Comparison of ENCODE assay signal across 17 cellular contexts in the genomic region with DNA sequence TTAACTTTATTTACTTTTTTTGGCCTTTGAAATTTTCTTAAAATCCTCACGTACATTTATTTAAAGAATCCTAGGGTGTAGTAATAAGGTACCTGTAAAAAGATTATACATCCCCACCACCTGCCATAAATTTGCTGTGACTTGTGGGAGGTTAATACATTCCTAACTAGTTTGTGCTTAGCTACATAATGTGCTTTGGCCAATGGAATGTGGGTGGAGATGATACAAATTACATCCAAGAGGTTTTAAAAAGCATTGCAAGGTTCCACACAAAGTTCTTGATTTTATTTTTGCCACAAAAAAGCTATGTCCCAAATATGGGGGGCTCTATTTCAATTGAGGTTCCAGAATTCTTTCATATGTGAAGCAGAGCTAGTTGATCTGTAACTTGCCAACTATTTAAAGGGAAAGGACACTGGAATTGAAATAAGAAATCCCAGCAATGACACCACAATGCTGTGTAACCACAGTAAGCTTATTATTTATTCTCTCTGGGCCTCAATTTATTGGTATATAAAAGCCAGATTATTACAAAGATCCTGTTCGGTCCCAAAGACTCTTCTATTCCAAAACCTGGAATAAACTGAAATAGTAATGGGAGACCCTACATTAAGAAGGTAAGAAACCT. TPM values are rescaled to one million over a fixed set of nuclear protein-coding genes. Genes with fewer than 3 reads are reported as not detected.
DNase-seq lines count a peak whose midpoint lies in the region; ATAC-seq, FAIRE-seq and TF ChIP-seq lines count a peak whose summit lies in the region.
"Had no signal": no experiment of that assay in that cellular context is flagged by ENCODE, and none has a peak within 500 bp of the region (broad histone marks: within the 10 kb centered on the region; RNA-seq: fewer than 3 reads in every experiment).

No MANE protein-coding gene starts in this region.

- no peak for TF ChIP-seq POLR2A in A549 (IDR thresholded peaks at IDR 0.05; ENCODE audit: low read length)

- no peak for FAIRE-seq in A549 (lab: Jason Lieb, UNC)
- FAIRE-seq: GM12878 had no signal

- no peak overlapping the region for H3K27ac Mint-ChIP-seq in activated T-cell treated with anti-CD3 and anti-CD28 coated beads, Interleukin-2, amount 50 U/mL, for 24 hours
- H3K27ac Mint-ChIP-seq: activated naive CD8-positive, alpha-beta T cell treated with anti-CD3 and anti-CD28 coated beads, Interleukin-2, amount 10 ng/mL, durations not matched to agents 7 days and 5 days had no signal

- no peak overlapping the region for H3K4me3 Mint-ChIP-seq in activated T-cell treated with anti-CD3 and anti-CD28 coated beads, Interleukin-2, amount 50 U/mL, for 24 hours
- H3K4me3 Mint-ChIP-seq: activated naive CD8-positive, alpha-beta T cell treated with anti-CD3 and anti-CD28 coated beads, Interleukin-2, amount 10 ng/mL, durations not matched to agents 7 days and 5 days; WTC11 had no signal

- TF ChIP-seq CTCF in A549 (IDR thresholded peaks at IDR 0.05) (no peak), brain microvascular endothelial cell (IDR thresholded peaks at IDR 0.05; ENCODE audit: low read depth, low read length, missing control alignments) (no peak)

- no peaks in the 10 kb centered on the region for H3K27me3 Mint-ChIP-seq in activated T-cell treated with anti-CD3 and anti-CD28 coated beads, Interleukin-2, amount 50 U/mL, for 24 hours
- H3K27me3 Mint-ChIP-seq: activated naive CD8-positive, alpha-beta T cell treated with anti-CD3 and anti-CD28 coated beads, Interleukin-2, amount 10 ng/mL, durations not matched to agents 7 days and 5 days had no signal

- H3K9me3 ChIP-seq in A549 (no peaks in the 10 kb centered on the region), HUES6 (ENCODE audit: control insufficient read depth, insufficient read depth, low read depth, low read length) (no peaks in the 10 kb centered on the region)
- H3K9me3 ChIP-seq: heart right ventricle, tibial artery had no signal

- H3K36me3 ChIP-seq in HUES6 (ENCODE audit: control insufficient read depth, insufficient read depth, low read length): peaks cover 82% of the 10 kb centered on the region
- H3K36me3 ChIP-seq in brain microvascular endothelial cell (replicated peaks): no peaks in the 10 kb centered on the region
- H3K36me3 ChIP-seq: tibial artery had no signal

- CTCF ChIA-PET in A549 (lab: Yijun Ruan, JAX): interaction anchor here (1.4 kb wide), 1 partner anchor 9 kb away, joined by 3 read pairs; no protein-coding TSS in a partner anchor

- no peak for DNase-seq in A549 (ENCODE audit: low read depth in 1 of 2, low spot score in 1 of 2)
- peak; percentile 38 for DNase-seq in brain microvascular endothelial cell
- peak; percentile 63 for DNase-seq in kidney glomerular epithelial cell (lab: John Stamatoyannopoulos, UW)
- no peak for DNase-seq in COR-L47 (lab: John Stamatoyannopoulos, UW)
- DNase-seq in activated T-cell treated with anti-CD3 and anti-CD28 coated beads, Interleukin-2, amount 50 U/mL, for 24 hours: no peak
- DNase-seq: activated naive CD8-positive, alpha-beta T cell treated with anti-CD3 and anti-CD28 coated beads, Interleukin-2, amount 10 ng/mL, durations not matched to agents 7 days and 5 days; DMS153; effector CD4-positive, alpha-beta T cell; heart right ventricle; occipital lobe; tibial artery had no signal

- TF ChIP-seq RAD21 in A549 (conservative IDR thresholded peaks at IDR 0.05 in 1 of 2, IDR thresholded peaks at IDR 0.05 in 1 of 2): no peak

- H3K9me3 Mint-ChIP-seq in activated T-cell treated with anti-CD3 and anti-CD28 coated beads, Interleukin-2, amount 50 U/mL, for 24 hours: no peaks in the 10 kb centered on the region
- H3K9me3 Mint-ChIP-seq: activated naive CD8-positive, alpha-beta T cell treated with anti-CD3 and anti-CD28 coated beads, Interleukin-2, amount 10 ng/mL, durations not matched to agents 7 days and 5 days; WTC11 had no signal

- H3K4me3 ChIP-seq in A549 (no peak overlapping the region; the same call in 2 of the 3 replicates), HUES6 (ENCODE audit: low read depth, low read length) (no peak overlapping the region), brain microvascular endothelial cell (ENCODE audit: low read depth, low read length) (no peak overlapping the region)
- H3K4me3 ChIP-seq: GM12878, heart right ventricle, lung, tibial artery had no signal

- ATAC-seq in A549 (peak; percentile 59 to 75; a peak in 4 of 6 replicates), HG02870 (IDR thresholded peaks at IDR 0.05; ENCODE audit: unreplicated experiment) (no peak)
- ATAC-seq in activated CD4-positive, CD25-positive, alpha-beta regulatory T cell treated with anti-CD3 and anti-CD28 coated beads, Interleukin-2, amount 50 U/mL, for 24 hours: no peak
- ATAC-seq: GM12878, heart right ventricle had no signal

- H3K4me2 ChIP-seq in A549: peak overlapping the region; percentile 56

- in situ Hi-C loops in brain microvascular endothelial cell (cut with HindIII; ENCODE audit: low pct_ligation_motif_present, low sequenced_read_pairs): no loop called here

- POLR2A ChIA-PET in A549 (lab: Yijun Ruan, JAX): interaction anchor here (0.5 kb wide), 1 partner anchor 96 kb away, joined by 3 read pairs; no protein-coding TSS in a partner anchor

- H3K27me3 ChIP-seq in HUES6 (ENCODE audit: control insufficient read depth, insufficient read depth, low read length) (no peaks in the 10 kb centered on the region), brain microvascular endothelial cell (replicated peaks) (no peaks in the 10 kb centered on the region)
- H3K27me3 ChIP-seq: heart right ventricle, tibial artery had no signal

- H3K4me1 ChIP-seq in A549 (peaks cover 28% of the 10 kb centered on the region; the same call in 2 of the 3 replicates), HUES6 (ENCODE audit: control insufficient read depth, insufficient read depth, low read length) (peaks cover 17% of the 10 kb centered on the region)
- H3K4me1 ChIP-seq: heart right ventricle had no signal

- H3K36me3 Mint-ChIP-seq in activated T-cell treated with anti-CD3 and anti-CD28 coated beads, Interleukin-2, amount 50 U/mL, for 24 hours (ENCODE audit: low read depth): peaks cover 29% of the 10 kb centered on the region

- H3K4me1 Mint-ChIP-seq in activated T-cell treated with anti-CD3 and anti-CD28 coated beads, Interleukin-2, amount 50 U/mL, for 24 hours (ENCODE audit: low read depth): no peaks in the 10 kb centered on the region

- no peak for TF ChIP-seq EP300 in A549 (IDR thresholded peaks at IDR 0.05)

- H3K27ac ChIP-seq in A549: peak overlapping the region; percentile 52 to 57; a peak in 5 of 6 replicates
- H3K27ac ChIP-seq in HUES6 (ENCODE audit: low read depth, low read length): peak overlapping the region; percentile 55; the same call in 1 of the 2 replicates
- peak overlapping the region; percentile 56 for H3K27ac ChIP-seq in brain microvascular endothelial cell
- H3K27ac ChIP-seq: heart right ventricle, tibial artery had no signal

- no peak overlapping the region for H3K9ac ChIP-seq in HUES6 (ENCODE audit: low read length)

- 68% methylated on average over 2 of the region's 2 CpGs for WGBS in A549 (ENCODE audit: missing lambda C conversion rate)

TF ChIP-seq in A549, 52 proteins besides CTCF, POLR2A, EP300 and RAD21:
- TF ChIP-seq HOXA7 (CRISPR knock-in tag; IDR thresholded peaks at IDR 0.05) (no peak), TP53 (CRISPR knock-in tag; IDR thresholded peaks at IDR 0.05) (no peak), FOSB (CRISPR knock-in tag; IDR thresholded peaks at IDR 0.05) (no peak), FOSL2 (IDR thresholded peaks at IDR 0.05) (no peak), FOSL2 (CRISPR knock-in tag; IDR thresholded peaks at IDR 0.05) (no peak), HOXB5 (CRISPR knock-in tag; IDR thresholded peaks at IDR 0.05) (no peak), BCL3 (IDR thresholded peaks at IDR 0.05) (no peak), KDM1A (IDR thresholded peaks at IDR 0.05; ENCODE audit: low read depth) (no peak)
- TF ChIP-seq, protein P1, sequence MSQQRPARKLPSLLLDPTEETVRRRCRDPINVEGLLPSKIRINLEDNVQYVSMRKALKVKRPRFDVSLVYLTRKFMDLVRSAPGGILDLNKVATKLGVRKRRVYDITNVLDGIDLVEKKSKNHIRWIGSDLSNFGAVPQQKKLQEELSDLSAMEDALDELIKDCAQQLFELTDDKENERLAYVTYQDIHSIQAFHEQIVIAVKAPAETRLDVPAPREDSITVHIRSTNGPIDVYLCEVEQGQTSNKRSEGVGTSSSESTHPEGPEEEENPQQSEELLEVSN (IDR thresholded peaks at IDR 0.05; ENCODE audit: borderline replicate concordance, low read depth): no peak

RNA-seq across cellular contexts. Expression of gene ASPM, which starts 15.7 kb away (rescaled TPM):
- polyA plus RNA-seq in A549 (2011; rRNA removed) (29.0 and 35.5 TPM in 2 replicates), A549 (2017; fragmentation: RNase III; extraction: RNeasy Plus Mini Kit Qiagen cat#74134 plus additional on column Dnase treatment) (18.1 to 20.2 TPM (median 19.0 TPM) in 3 replicates)
- polyA plus RNA-seq in A549 (2012; cell fraction: cytosol; rRNA removed): 4.0 and 4.1 TPM in 2 replicates
- 6.9 and 10.9 TPM in 2 replicates for polyA plus RNA-seq in A549 (2012; cell fraction: nucleus; rRNA removed)
- 18.6 and 20.1 TPM in 2 replicates for polyA minus RNA-seq in A549 (2011; rRNA and poly(A)+ RNA removed)

Comparison
In these comparisons a context has a peak if more than half of its experiments do, and no peak if none do; other contexts are left out.
1. ATAC-seq: peak in A549 (2 of 2); none in HG02870 (single experiment) and activated CD4-positive, CD25-positive, alpha-beta regulatory T cell treated with anti-CD3 and anti-CD28 coated beads, Interleukin-2, amount 50 U/mL, for 24 hours (0 of 2).
2. DNase-seq: peak in brain microvascular endothelial cell (single experiment) and kidney glomerular epithelial cell (single experiment); none in A549 (0 of 2), COR-L47 (single experiment) and activated T-cell treated with anti-CD3 and anti-CD28 coated beads, Interleukin-2, amount 50 U/mL, for 24 hours (single experiment).
3. Peak in every context shown above with its lines, with median percentiles within 50 percentile points of each other: H3K27ac ChIP-seq.